In genomic region chr19:11496391-11497163, GRCh38 we compare ENCODE assay signal across 9 cellular contexts. TPM values are rescaled to one million over a fixed set of nuclear protein-coding genes. Genes with fewer than 3 reads are reported as not detected.
DNase-seq lines count a peak whose midpoint lies in the region; ATAC-seq and TF ChIP-seq lines count a peak whose summit lies in the region.
"Had no signal": no experiment of that assay in that cellular context is flagged by ENCODE, and none has a peak within 500 bp of the region (broad histone marks: within the 10 kb centered on the region; RNA-seq: fewer than 3 reads in every experiment).

No MANE protein-coding gene starts in this region.

- ATAC-seq in activated T-cell treated with anti-CD3 and anti-CD28 coated beads, Interleukin-2, amount 50 U/mL, for 4 hours: peak; percentile 76 to 81
- ATAC-seq in GM21360 (IDR thresholded peaks at IDR 0.05; ENCODE audit: unreplicated experiment): no peak

- H3K4me1 ChIP-seq in Peyer's patch (no peaks in the 10 kb centered on the region), ovary (ENCODE audit: insufficient read depth) (no peaks in the 10 kb centered on the region)

- H3K36me3 Mint-ChIP-seq in activated T-cell treated with anti-CD3 and anti-CD28 coated beads, Interleukin-2, amount 50 U/mL, for 4 hours (ENCODE audit: insufficient read depth): peaks cover 11% of the 10 kb centered on the region
- H3K36me3 Mint-ChIP-seq in type B pancreatic cell: no peaks in the 10 kb centered on the region

- TF ChIP-seq POLR2A in Peyer's patch (IDR thresholded peaks at IDR 0.05) (no peak), ovary (IDR thresholded peaks at IDR 0.05) (no peak)

- no peak overlapping the region for H3K4me3 Mint-ChIP-seq in activated T-cell treated with anti-CD3 and anti-CD28 coated beads, Interleukin-2, amount 50 U/mL, for 4 hours
- no peak overlapping the region for H3K4me3 Mint-ChIP-seq in type B pancreatic cell

- no peak overlapping the region for H3K27ac Mint-ChIP-seq in type B pancreatic cell

- H3K36me3 ChIP-seq in H7 (replicated peaks; ENCODE audit: control insufficient read depth, insufficient read depth, low read length) (no peaks in the 10 kb centered on the region; the same call in 1 of the 2 replicates), Peyer's patch (peaks cover 0 to 33% (median 0%) of the 10 kb centered on the region in 3 donors), ovary (no peaks in the 10 kb centered on the region)

- intact Hi-C loops in ovary (cut with DNase I): loop anchor here in 3 of 4 donors (5.0 to 10.0 kb wide), 2 partner anchors 88 to 91 kb away; no protein-coding TSS in a partner anchor

- TF ChIP-seq CTCF in Peyer's patch (IDR thresholded peaks at IDR 0.05): peak in 5 of 6 experiments; percentile 48 to 63 (median 57)
- TF ChIP-seq CTCF in fibroblast of pulmonary artery (IDR thresholded peaks at IDR 0.05; ENCODE audit: low read length, missing control alignments): peak; percentile 67
- TF ChIP-seq CTCF in ovary (IDR thresholded peaks at IDR 0.05): peak; percentile 19 to 46 (median 20)
- peak; percentile 84 for TF ChIP-seq CTCF in type B pancreatic cell (conservative IDR thresholded peaks at IDR 0.05)

- DNase-seq in AG08396 (ENCODE audit: low spot score) (peak; percentile 89), H7 (peak; percentile 95), Peyer's patch (peak; percentile 60 to 83 (median 72)), fibroblast of pulmonary artery (ENCODE audit: low read depth) (peak; percentile 86), ovary (peak; percentile 48 to 79 (median 66)), type B pancreatic cell (ENCODE audit: extremely low spot score, unreplicated experiment) (peak; percentile 83)
- DNase-seq in activated T-cell treated with anti-CD3 and anti-CD28 coated beads, Interleukin-2, amount 50 U/mL, for 4 hours: peak; percentile 61

- H3K9me3 ChIP-seq in Peyer's patch (no peaks in the 10 kb centered on the region), ovary (no peaks in the 10 kb centered on the region)

- H3K27ac ChIP-seq in Peyer's patch (no peak overlapping the region), ovary (no peak overlapping the region)
- H3K27ac ChIP-seq: skin epidermis had no signal

- no peak for TF ChIP-seq EP300 in ovary (IDR thresholded peaks at IDR 0.05)

- no peaks in the 10 kb centered on the region for H3K9me3 Mint-ChIP-seq in activated T-cell treated with anti-CD3 and anti-CD28 coated beads, Interleukin-2, amount 50 U/mL, for 4 hours
- H3K9me3 Mint-ChIP-seq in type B pancreatic cell: no peaks in the 10 kb centered on the region

- H3K27me3 Mint-ChIP-seq in activated T-cell treated with anti-CD3 and anti-CD28 coated beads, Interleukin-2, amount 50 U/mL, for 4 hours (ENCODE audit: low read depth): no peaks in the 10 kb centered on the region
- no peaks in the 10 kb centered on the region for H3K27me3 Mint-ChIP-seq in type B pancreatic cell

- no peaks in the 10 kb centered on the region for H3K27me3 ChIP-seq in H7 (ENCODE audit: control insufficient read depth, insufficient read depth, low read length)
- no peaks in the 10 kb centered on the region for H3K27me3 ChIP-seq in Peyer's patch
- H3K27me3 ChIP-seq in ovary: no peaks in the 10 kb centered on the region

- H3K4me3 ChIP-seq in H7 (ENCODE audit: insufficient read depth, low read depth, low read length) (no peak overlapping the region), Peyer's patch (no peak overlapping the region), fibroblast of pulmonary artery (replicated peaks; ENCODE audit: low read depth, low read length) (no peak overlapping the region), ovary (no peak overlapping the region)
- H3K4me3 ChIP-seq: skin epidermis had no signal

- H3K4me1 Mint-ChIP-seq in activated T-cell treated with anti-CD3 and anti-CD28 coated beads, Interleukin-2, amount 50 U/mL, for 4 hours (ENCODE audit: low read depth): no peaks in the 10 kb centered on the region
- H3K4me1 Mint-ChIP-seq in type B pancreatic cell (ENCODE audit: unreplicated experiment): no peaks in the 10 kb centered on the region

- WGBS in ovary, 3 donors: 66 to 69% (median 67%) methylated on average over 17 of the region's 17 CpGs

RNA-seq across cellular contexts. Expression of gene ZNF653, which starts 9.1 kb away (rescaled TPM):
- 8.5 and 9.8 TPM in 2 replicates for total RNA-seq in H7 (2014; rRNA removed; shearing (Covaris generic))
- total RNA-seq in Peyer's patch (10 to 100 TPM in 3 of 4 donors, 1 to 10 TPM in 1; 8.6 to 33.7 (median 23.3) TPM), ovary (10 to 100 TPM in 6 of 7 donors, 1 to 10 TPM in 1; 7.7 to 16.8 (median 11.4) TPM), type B pancreatic cell (ENCODE audit: low replicate concordance) (11.5 and 13.4 TPM in 2 replicates)
- 10 to 100 TPM; 12.3 to 16.9 (median 13.9) TPM for total RNA-seq in activated T-cell treated with anti-CD3 and anti-CD28 coated beads, Interleukin-2, amount 50 U/mL, for 4 hours
- 1 to 10 TPM; 2.9 to 9.5 TPM for polyA plus RNA-seq in ovary

RNA-seq across cellular contexts. Expression of gene ELAVL3, which starts 15.7 kb away (rescaled TPM):
- 0.17 and 0.52 TPM in 2 replicates for total RNA-seq in H7 (2014; rRNA removed; shearing (Covaris generic))
- total RNA-seq in Peyer's patch (under 1 TPM in 1 of 4 donors, not detected in 3; 0.95 TPM), ovary (not detected), type B pancreatic cell (ENCODE audit: low replicate concordance) (1.7 and 3.3 TPM in 2 replicates)
- under 1 TPM in 1 of 3 donors, not detected in 2; 0.19 TPM for total RNA-seq in activated T-cell treated with anti-CD3 and anti-CD28 coated beads, Interleukin-2, amount 50 U/mL, for 4 hours
- polyA plus RNA-seq in ovary: not detected

RNA-seq across cellular contexts. Expression of gene ECSIT, which starts 32.4 kb away (rescaled TPM):
- 72.4 and 77.5 TPM in 2 replicates for total RNA-seq in H7 (2014; rRNA removed; shearing (Covaris generic))
- 10 to 100 TPM; 50.1 to 94.0 (median 70.4) TPM for total RNA-seq in Peyer's patch
- total RNA-seq in activated T-cell treated with anti-CD3 and anti-CD28 coated beads, Interleukin-2, amount 50 U/mL, for 4 hours: 10 to 100 TPM; 72.3 to 88.1 (median 81.9) TPM
- 10 to 100 TPM; 57.0 to 84.8 (median 58.2) TPM for total RNA-seq in ovary
- polyA plus RNA-seq in ovary: 10 to 100 TPM; 16.3 to 73.1 TPM
- total RNA-seq in type B pancreatic cell (ENCODE audit: low replicate concordance): 40.8 and 42.1 TPM in 2 replicates

RNA-seq across cellular contexts. Expression of gene CNN1, which starts 42.1 kb away (rescaled TPM):
- total RNA-seq in H7 (2014; rRNA removed; shearing (Covaris generic)): 24.1 and 26.7 TPM in 2 replicates
- 10 to 100 TPM; 21.2 to 88.2 (median 25.7) TPM for total RNA-seq in Peyer's patch
- under 1 TPM in 1 of 3 donors, not detected in 2; 0.25 TPM for total RNA-seq in activated T-cell treated with anti-CD3 and anti-CD28 coated beads, Interleukin-2, amount 50 U/mL, for 4 hours
- 100 to 1,000 TPM in 1 of 7 donors, 10 to 100 TPM in 6; 13.9 to 485 (median 59.2) TPM for total RNA-seq in ovary
- polyA plus RNA-seq in ovary: 100 to 1,000 TPM in 1 of 2 donors, 10 to 100 TPM in 1; 76.5 to 725 TPM
- 2.3 and 7.9 TPM in 2 replicates for total RNA-seq in type B pancreatic cell (ENCODE audit: low replicate concordance)

Comparison
In these comparisons a context has a peak if more than half of its experiments do, and no peak if none do; other contexts are left out.
1. CTCF ChIP-seq: peak in every context shown above with its lines; median percentile 84 in type B pancreatic cell; 67 in fibroblast of pulmonary artery; 57 in Peyer's patch; 20 in ovary.